ENCODE assay signal across 21 cellular contexts in genomic region chr6:151293621-151294020, GRCh38. TPM values are rescaled to one million over a fixed set of nuclear protein-coding genes. Genes with fewer than 3 reads are reported as not detected.
A peak's percentile ranks its signal among the peaks of the same experiment; 100 is the strongest.
DNase-seq lines count a peak whose midpoint lies in the region; ATAC-seq and TF ChIP-seq lines count a peak whose summit lies in the region.
"Had no signal": no experiment of that assay in that cellular context is flagged by ENCODE, and none has a peak within 500 bp of the region (broad histone marks: within the 10 kb centered on the region; RNA-seq: fewer than 3 reads in every experiment).

No MANE protein-coding gene starts in this region.

- H2AFZ ChIP-seq in osteoblast (ENCODE audit: low read length) = no peak overlapping the region
- H2AFZ ChIP-seq: PC-9 had no signal

- peaks cover 0 to 34% (median 6%) of the 10 kb centered on the region in 3 donors for H3K4me1 ChIP-seq in esophagus squamous epithelium
- H3K4me1 ChIP-seq in subcutaneous abdominal adipose tissue (ENCODE audit: control insufficient read depth in 5 of 5, insufficient read depth in 5 of 5, low read length in 5 of 5) = peaks cover 8 to 47% (median 29%) of the 10 kb centered on the region in 5 donors
- no peaks in the 10 kb centered on the region for H3K4me1 ChIP-seq in osteoblast (ENCODE audit: insufficient read depth, low read length)

- H3K36me3 Mint-ChIP-seq in nephron (ENCODE audit: low read depth) = peaks cover 3% of the 10 kb centered on the region
- H3K36me3 Mint-ChIP-seq: CD4-positive, alpha-beta memory T cell had no signal

- H3K27ac Mint-ChIP-seq in nephron = peak overlapping the region; percentile 68 to 71 (median 71)
- H3K27ac Mint-ChIP-seq: CD4-positive, alpha-beta memory T cell; HFFc6 had no signal

- no peak overlapping the region for H3K4me3 Mint-ChIP-seq in nephron
- H3K4me3 Mint-ChIP-seq: CD4-positive, alpha-beta memory T cell; HFFc6 had no signal

- intact Hi-C loops in esophagus squamous epithelium (cut with DNase I) = no loop called here

- no peaks in the 10 kb centered on the region for H3K27me3 Mint-ChIP-seq in nephron (ENCODE audit: low read depth)

- DNase-seq in EH (ENCODE audit: low read depth) (peak; percentile 69), esophagus squamous epithelium (lab: John Stamatoyannopoulos, UW) (no peak), NCI-H1694 treated with DMSO at 0.1 percent for 48 hours (lab: John Stamatoyannopoulos, UW) (no peak), DMS153 treated with DMSO at 0.1 percent for 48 hours (lab: John Stamatoyannopoulos, UW; ENCODE audit: unreplicated experiment) (no peak), osteoblast (ENCODE audit: insufficient read length, low spot score, missing footprints) (no peak)
- DNase-seq: BE2C; Calu3; CD4-positive, alpha-beta memory T cell; DMS79 treated with DMSO at 0.1 percent for 48 hours; GDM1; HFFc6; NCI-H1048; NCI-H1436 treated with DMSO at 0.1 percent for 48 hours; NCI-H2081; NCI-H510A; PC-9 had no signal

- H4K20me1 ChIP-seq in osteoblast (ENCODE audit: insufficient read depth, low read length) = no peaks in the 10 kb centered on the region

- H3K27me3 ChIP-seq in esophagus squamous epithelium (peaks cover 0 to 5% (median 0%) of the 10 kb centered on the region in 4 donors), subcutaneous abdominal adipose tissue (ENCODE audit: control insufficient read depth in 5 of 5, insufficient read depth in 4 of 5, low read length in 5 of 5) (no peaks in the 10 kb centered on the region), osteoblast (ENCODE audit: insufficient read depth, low read length) (no peaks in the 10 kb centered on the region)
- H3K27me3 ChIP-seq: BE2C had no signal

- H3K9me3 Mint-ChIP-seq in nephron = no peaks in the 10 kb centered on the region
- H3K9me3 Mint-ChIP-seq: CD4-positive, alpha-beta memory T cell; HFFc6 had no signal

- H3K9ac ChIP-seq in subcutaneous abdominal adipose tissue (ENCODE audit: low read length in 5 of 5) = no peak overlapping the region

- H3K4me2 ChIP-seq in osteoblast (ENCODE audit: insufficient read depth, low read length) = no peak overlapping the region
- H3K4me2 ChIP-seq: PC-9 had no signal

- TF ChIP-seq CTCF in esophagus squamous epithelium (IDR thresholded peaks at IDR 0.05) (no peak), nephron (IDR thresholded peaks at IDR 0.05; ENCODE audit: unreplicated experiment in 3 of 3) (no peak), osteoblast (IDR thresholded peaks at IDR 0.05; ENCODE audit: extremely low read depth, low read depth, low read length) (no peak)

- no peak for ATAC-seq in SK-N-SH treated with all-trans-retinoic acid at 6 μM for 48 hours
- ATAC-seq: GM12878 had no signal

- no peak for TF ChIP-seq POLR2A in esophagus squamous epithelium (IDR thresholded peaks at IDR 0.05)

- H3K4me1 Mint-ChIP-seq in nephron = peaks cover 90% of the 10 kb centered on the region

- H3K9me3 ChIP-seq in esophagus squamous epithelium = no peaks in the 10 kb centered on the region
- no peaks in the 10 kb centered on the region for H3K9me3 ChIP-seq in subcutaneous abdominal adipose tissue (ENCODE audit: control insufficient read depth in 5 of 5, low read length in 5 of 5)
- H3K9me3 ChIP-seq in osteoblast (ENCODE audit: low read depth, low read length) = no peaks in the 10 kb centered on the region
- H3K9me3 ChIP-seq: BE2C had no signal

- H3K27ac ChIP-seq in esophagus squamous epithelium = peak overlapping the region; percentile 30 to 92 (median 81)
- peak overlapping the region; percentile 15 for H3K27ac ChIP-seq in subcutaneous abdominal adipose tissue (ENCODE audit: low read depth, low read length)
- H3K27ac ChIP-seq in osteoblast (ENCODE audit: low read depth, low read length) = no peak overlapping the region
- H3K27ac ChIP-seq: 22Rv1, PC-9 had no signal

- WGBS in esophagus squamous epithelium, 2 donors = 75 to 90% methylated on average over 3 to 4 of the region's 4 CpGs

- H3K79me2 ChIP-seq in osteoblast (ENCODE audit: insufficient read depth, low read length) = no peaks in the 10 kb centered on the region

- H3K4me3 ChIP-seq in esophagus squamous epithelium (no peak overlapping the region), subcutaneous abdominal adipose tissue (ENCODE audit: low read depth in 1 of 5, low read length in 5 of 5) (no peak overlapping the region), osteoblast (ENCODE audit: insufficient read depth, low read length) (no peak overlapping the region)
- H3K4me3 ChIP-seq: GM12878, PC-9 had no signal

- no peaks in the 10 kb centered on the region for H3K36me3 ChIP-seq in esophagus squamous epithelium
- no peaks in the 10 kb centered on the region for H3K36me3 ChIP-seq in subcutaneous abdominal adipose tissue (ENCODE audit: control insufficient read depth in 5 of 5, insufficient read depth in 5 of 5, low read length in 5 of 5)
- H3K36me3 ChIP-seq in osteoblast (ENCODE audit: insufficient read depth, low read length) = no peaks in the 10 kb centered on the region
- H3K36me3 ChIP-seq: BE2C had no signal

TF ChIP-seq in SK-N-SH treated with all-trans-retinoic acid at 6 μM for 48 hours, 23 proteins besides CTCF, POLR2A, EP300 and RAD21:
- TF ChIP-seq ZNF8 (CRISPR knock-in tag; IDR thresholded peaks at IDR 0.05) (no peak), ZC3H10 (CRISPR knock-in tag; IDR thresholded peaks at IDR 0.05) (no peak), PPARA (CRISPR knock-in tag; IDR thresholded peaks at IDR 0.05; ENCODE audit: borderline replicate concordance) (no peak), PATZ1 (CRISPR knock-in tag; IDR thresholded peaks at IDR 0.05; ENCODE audit: borderline replicate concordance) (no peak)

RNA-seq across cellular contexts. Expression of gene AKAP12, which starts 53.9 kb away (rescaled TPM):
- total RNA-seq in esophagus squamous epithelium (10 to 100 TPM in 2 of 4 donors, 1 to 10 TPM in 2; 1.7 to 66.6 (median 11.4) TPM), osteoblast (67.3 and 70.1 TPM in 2 replicates)
